8 cellular contexts compared by ENCODE assay signal in the genomic region with DNA sequence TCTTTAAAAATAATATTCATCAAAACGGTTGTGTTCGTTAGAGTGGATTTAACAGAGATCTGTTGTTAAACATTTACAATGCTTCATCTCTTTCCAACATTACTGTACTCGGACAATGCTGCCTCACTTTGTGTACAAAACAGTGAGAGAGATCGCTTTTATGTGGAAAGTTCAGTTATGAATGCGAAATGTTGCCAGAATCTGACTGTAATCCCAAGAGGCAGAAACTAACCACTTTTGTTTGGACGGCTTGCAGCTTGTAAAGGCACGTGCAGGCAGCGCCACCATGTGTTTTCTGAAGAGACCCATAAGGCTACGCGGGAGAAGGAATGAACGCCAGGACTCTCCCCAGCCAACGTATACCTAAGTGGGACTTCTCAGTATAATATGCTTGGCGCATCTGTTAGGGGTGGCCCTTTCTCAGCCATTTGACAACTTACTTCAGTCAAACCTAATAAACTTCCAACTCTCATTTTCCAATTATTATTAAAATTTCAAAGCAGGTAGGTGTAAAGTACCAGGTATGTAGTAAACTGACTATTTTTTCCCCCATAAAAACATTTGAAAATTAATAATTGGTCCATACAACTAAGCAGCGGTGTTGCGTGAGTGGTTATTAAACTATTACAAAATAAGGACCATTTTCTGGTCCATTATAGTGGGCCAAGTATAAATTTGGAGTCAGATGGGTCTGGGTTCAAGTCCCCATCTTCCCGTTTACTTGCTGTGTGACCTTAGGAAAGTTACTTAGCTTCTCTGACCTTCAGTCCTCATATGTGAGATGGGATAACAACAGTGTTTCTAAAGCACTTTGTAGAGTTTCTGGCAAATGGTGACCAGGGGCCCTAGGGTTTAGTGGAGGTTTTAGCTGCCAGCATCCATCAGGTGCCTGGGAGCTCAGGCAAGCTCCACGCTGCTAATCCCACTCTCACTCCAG. TPM values are rescaled to one million over a fixed set of nuclear protein-coding genes. Genes with fewer than 3 reads are reported as not detected.
DNase-seq lines count a peak whose midpoint lies in the region; ATAC-seq and TF ChIP-seq lines count a peak whose summit lies in the region.

No MANE protein-coding gene starts in this region.

- H2AFZ ChIP-seq in Loucy (ENCODE audit: low read length), result peak overlapping the region; percentile 85

- no peak for TF ChIP-seq EP300 in upper lobe of left lung (IDR thresholded peaks at IDR 0.05)

- H3K4me3 ChIP-seq in Loucy (ENCODE audit: low read length, poor library complexity, severe bottlenecking), result peak overlapping the region; percentile 41
- H3K4me3 ChIP-seq in upper lobe of left lung, result no peak overlapping the region

- H3K27ac ChIP-seq in upper lobe of left lung, result no peak overlapping the region

- no peaks in the 10 kb centered on the region for H3K36me3 ChIP-seq in Loucy (ENCODE audit: insufficient read depth, low read length)
- no peaks in the 10 kb centered on the region for H3K36me3 ChIP-seq in upper lobe of left lung

- H3K9me3 ChIP-seq in Loucy (ENCODE audit: insufficient read depth, low read depth, low read length), result no peaks in the 10 kb centered on the region
- H3K9me3 ChIP-seq in upper lobe of left lung, result peaks cover 0 to 3% (median 0%) of the 10 kb centered on the region in 4 donors

- H3K9me2 ChIP-seq in Loucy (replicated peaks; ENCODE audit: low read depth, low read length), result no peaks in the 10 kb centered on the region

- DNase-seq in D341Med (ENCODE audit: low spot score) (peak; percentile 84), RPMI8226 (peak; percentile 87), foreskin melanocyte (peak; percentile 92), omental fat pad (ENCODE audit: low spot score) (no peak), upper lobe of left lung (peak; percentile 25 to 88)
- peak in 3 of 4 experiments; percentile 4 to 41 (median 27) for DNase-seq in activated naive CD4-positive, alpha-beta T cell (lab: John Stamatoyannopoulos, UW)

- WGBS in upper lobe of left lung, 2 donors, result 24 to 27% methylated on average over 14 to 17 of the region's 17 CpGs

- no peaks in the 10 kb centered on the region for H4K20me1 ChIP-seq in Loucy (ENCODE audit: insufficient read depth, low read length, poor library complexity, severe bottlenecking)

- no peaks in the 10 kb centered on the region for H3F3A ChIP-seq in Loucy (ENCODE audit: low read depth)

- H3K9ac ChIP-seq in Loucy (ENCODE audit: low read depth, low read length, poor library complexity, severe bottlenecking), result peak overlapping the region; percentile 33

- H3K4me2 ChIP-seq in Loucy (ENCODE audit: low read depth, low read length, poor library complexity, severe bottlenecking), result peak overlapping the region; percentile 65

- H3K79me2 ChIP-seq in Loucy (ENCODE audit: insufficient read depth, low read length), result no peaks in the 10 kb centered on the region

- TF ChIP-seq POLR2A in upper lobe of left lung (IDR thresholded peaks at IDR 0.05), result no peak

- ATAC-seq in GM21529 (IDR thresholded peaks at IDR 0.05; ENCODE audit: unreplicated experiment) (peak; percentile 78), omental fat pad (ENCODE audit: low FRiP score) (peak; percentile 75), upper lobe of left lung (ENCODE audit: low FRiP score in 2 of 2) (peak; percentile 87 to 93)

- peak; percentile 91 for TF ChIP-seq CTCF in Loucy (conservative IDR thresholded peaks at IDR 0.05; ENCODE audit: low read length)
- TF ChIP-seq CTCF in omental fat pad (IDR thresholded peaks at IDR 0.05), result peak in 1 of 3 donors; percentile 18
- peak; percentile 49 to 76 (median 66) for TF ChIP-seq CTCF in upper lobe of left lung (IDR thresholded peaks at IDR 0.05)

- no peaks in the 10 kb centered on the region for H3K27me3 ChIP-seq in Loucy (ENCODE audit: insufficient read depth, low read length, poor library complexity, severe bottlenecking)
- no peaks in the 10 kb centered on the region for H3K27me3 ChIP-seq in upper lobe of left lung

- H3K4me1 ChIP-seq in Loucy (ENCODE audit: insufficient read depth, low read length, poor library complexity, severe bottlenecking), result peaks cover 17% of the 10 kb centered on the region
- peaks cover 14 to 22% (median 21%) of the 10 kb centered on the region in 4 donors for H3K4me1 ChIP-seq in upper lobe of left lung

RNA-seq across cellular contexts. Expression of a gene that starts 5.6 kb away (rescaled TPM):
- total RNA-seq in omental fat pad (10 to 100 TPM; 25.7 to 37.7 (median 32.7) TPM), upper lobe of left lung (10 to 100 TPM; 16.8 to 72.0 (median 34.0) TPM)
